22 cellular contexts compared by ENCODE assay signal in the genomic region with DNA sequence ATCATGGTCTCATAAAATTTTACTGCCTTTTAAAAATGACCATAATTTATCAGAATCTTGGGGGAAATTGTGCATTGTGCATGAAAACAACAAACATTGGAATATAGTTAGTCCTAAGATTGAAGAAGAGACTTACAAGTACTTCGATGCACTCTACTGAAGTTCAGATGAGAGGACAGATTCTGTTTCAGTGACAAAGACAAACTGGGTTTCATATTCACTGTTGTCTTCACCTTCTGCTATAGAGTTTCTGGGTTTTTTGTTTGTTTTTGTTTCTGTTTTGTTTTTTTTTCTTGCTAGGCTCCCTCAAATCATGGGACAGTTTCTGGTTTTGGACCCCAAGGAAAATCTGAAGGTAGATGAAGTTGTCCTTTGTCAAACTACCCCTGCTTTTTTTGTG.
A peak's percentile ranks its signal among the peaks of the same experiment; 100 is the strongest.
DNase-seq lines count a peak whose midpoint lies in the region; ATAC-seq and TF ChIP-seq lines count a peak whose summit lies in the region.
"Had no signal": no experiment of that assay in that cellular context is flagged by ENCODE, and none has a peak within 500 bp of the region (broad histone marks: within the 10 kb centered on the region; RNA-seq: fewer than 3 reads in every experiment).

No MANE protein-coding gene starts in this region.

- H3K27me3 ChIP-seq in neural progenitor cell: no peaks in the 10 kb centered on the region
- no peaks in the 10 kb centered on the region for H3K27me3 ChIP-seq in heart right ventricle
- no peaks in the 10 kb centered on the region for H3K27me3 ChIP-seq in naive thymus-derived CD4-positive, alpha-beta T cell (ENCODE audit: control insufficient read depth in 2 of 2, insufficient read depth in 2 of 2, low read length in 2 of 2)

- H3K9ac ChIP-seq in neural progenitor cell: no peak overlapping the region

- H2AFZ ChIP-seq in neural progenitor cell (replicated peaks): no peak overlapping the region

- CTCF ChIA-PET in naive thymus-derived CD4-positive, alpha-beta T cell (lab: Charles Lee): no interaction called here

- no peak for TF ChIP-seq CTCF in neural progenitor cell (IDR thresholded peaks at IDR 0.05)
- TF ChIP-seq CTCF in heart right ventricle (IDR thresholded peaks at IDR 0.05): no peak

- ATAC-seq in GM19025 (IDR thresholded peaks at IDR 0.05; ENCODE audit: low read depth, unreplicated experiment): peak; percentile 59
- ATAC-seq in GM21786 (IDR thresholded peaks at IDR 0.05; ENCODE audit: unreplicated experiment): peak; percentile 46
- peak; percentile 63 for ATAC-seq in HG03354 (IDR thresholded peaks at IDR 0.05; ENCODE audit: poor library complexity, severe bottlenecking, unreplicated experiment)
- no peak for ATAC-seq in heart right ventricle
- ATAC-seq in HG02678 (IDR thresholded peaks at IDR 0.05; ENCODE audit: unreplicated experiment): no peak
- no peak for ATAC-seq in GM21723 (IDR thresholded peaks at IDR 0.05; ENCODE audit: unreplicated experiment)
- ATAC-seq in naive thymus-derived CD4-positive, alpha-beta T cell: no peak
- ATAC-seq: K562, PC-3, T-helper 17 cell had no signal

- POLR2A ChIA-PET in naive thymus-derived CD4-positive, alpha-beta T cell (lab: Charles Lee): no interaction called here

- H3K27me3 Mint-ChIP-seq in neural progenitor cell (ENCODE audit: insufficient read depth, low read depth): no peaks in the 10 kb centered on the region
- H3K27me3 Mint-ChIP-seq in naive thymus-derived CD4-positive, alpha-beta T cell: no peaks in the 10 kb centered on the region
- H3K27me3 Mint-ChIP-seq: T-helper 17 cell had no signal

- H3K4me1 Mint-ChIP-seq in neural progenitor cell: no peaks in the 10 kb centered on the region
- H3K4me1 Mint-ChIP-seq in naive thymus-derived CD4-positive, alpha-beta T cell: no peaks in the 10 kb centered on the region
- H3K4me1 Mint-ChIP-seq: T-helper 17 cell had no signal

- no peaks in the 10 kb centered on the region for H3F3A ChIP-seq in neural progenitor cell (ENCODE audit: low read depth)

- no peaks in the 10 kb centered on the region for H3K9me3 Mint-ChIP-seq in neural progenitor cell
- peaks cover 0 to 12% (median 3%) of the 10 kb centered on the region in 11 donors for H3K9me3 Mint-ChIP-seq in naive thymus-derived CD4-positive, alpha-beta T cell

- H3K27ac ChIP-seq in neural progenitor cell (no peak overlapping the region), heart right ventricle (no peak overlapping the region)
- H3K27ac ChIP-seq in naive thymus-derived CD4-positive, alpha-beta T cell (ENCODE audit: low read depth, low read length): no peak overlapping the region
- H3K27ac ChIP-seq: HL-60, RWPE1 had no signal

- 77 to 90% methylated on average over 1 of the region's 1 CpG for WGBS in heart right ventricle, 2 donors

- no peaks in the 10 kb centered on the region for H3K36me3 Mint-ChIP-seq in neural progenitor cell
- H3K36me3 Mint-ChIP-seq in naive thymus-derived CD4-positive, alpha-beta T cell: no peaks in the 10 kb centered on the region

- no peaks in the 10 kb centered on the region for H4K20me1 ChIP-seq in neural progenitor cell (ENCODE audit: low read depth)

- no peak overlapping the region for H3K4me3 ChIP-seq in neural progenitor cell
- H3K4me3 ChIP-seq in heart right ventricle: no peak overlapping the region
- H3K4me3 ChIP-seq in naive thymus-derived CD4-positive, alpha-beta T cell (ENCODE audit: low read length): no peak overlapping the region
- H3K4me3 ChIP-seq: K562 had no signal

- peak overlapping the region; percentile 25 for H3K27ac Mint-ChIP-seq in neural progenitor cell
- no peak overlapping the region for H3K27ac Mint-ChIP-seq in naive thymus-derived CD4-positive, alpha-beta T cell
- H3K27ac Mint-ChIP-seq: T-helper 17 cell had no signal

- H3K9me3 ChIP-seq in neural progenitor cell (ENCODE audit: low read depth) (no peaks in the 10 kb centered on the region), heart right ventricle (no peaks in the 10 kb centered on the region)
- H3K9me3 ChIP-seq in naive thymus-derived CD4-positive, alpha-beta T cell (ENCODE audit: control insufficient read depth in 2 of 3, low read length in 3 of 3): no peaks in the 10 kb centered on the region

- H3K4me3 Mint-ChIP-seq in neural progenitor cell: no peak overlapping the region
- no peak overlapping the region for H3K4me3 Mint-ChIP-seq in naive thymus-derived CD4-positive, alpha-beta T cell
- H3K4me3 Mint-ChIP-seq: T-helper 17 cell had no signal

- H3K36me3 ChIP-seq in neural progenitor cell (no peaks in the 10 kb centered on the region), heart right ventricle (no peaks in the 10 kb centered on the region)
- no peaks in the 10 kb centered on the region for H3K36me3 ChIP-seq in naive thymus-derived CD4-positive, alpha-beta T cell (ENCODE audit: control insufficient read depth in 2 of 3, insufficient read depth in 3 of 3, low read length in 3 of 3)

- H3K4me1 ChIP-seq in neural progenitor cell: no peaks in the 10 kb centered on the region
- H3K4me1 ChIP-seq in heart right ventricle: no peaks in the 10 kb centered on the region
- H3K4me1 ChIP-seq in naive thymus-derived CD4-positive, alpha-beta T cell (ENCODE audit: control insufficient read depth in 2 of 2, insufficient read depth in 2 of 2, low read length in 2 of 2): no peaks in the 10 kb centered on the region

- H3K79me2 ChIP-seq in neural progenitor cell (ENCODE audit: low read depth): no peaks in the 10 kb centered on the region

- intact Hi-C loops in heart right ventricle (cut with DNase I): no loop called here
- intact Hi-C loops in naive thymus-derived CD4-positive, alpha-beta T cell (cut with micrococcal nuclease): no loop called here

- no peak overlapping the region for H3K4me2 ChIP-seq in neural progenitor cell

- no peak for DNase-seq in neural progenitor cell (ENCODE audit: low spot score)
- no peak for DNase-seq in heart right ventricle
- DNase-seq in naive thymus-derived CD4-positive, alpha-beta T cell: no peak
- DNase-seq: COR-L47, GF-D8, HCEC 1CT, MV-4-11, NCI-H1417 treated with DMSO at 0.1 percent for 48 hours, NCI-H2029, NCI-H2171, NCI-H446, NCI-H748 treated with DMSO at 0.1 percent for 48 hours, PC-3, T-helper 17 cell had no signal

Comparison
In these comparisons a context has a peak if more than half of its experiments do, and no peak if none do; other contexts are left out.
1. ATAC-seq: peak in GM19025 (single experiment), GM21786 (single experiment) and HG03354 (single experiment); none in heart right ventricle (0 of 8), HG02678 (single experiment), GM21723 (single experiment) and naive thymus-derived CD4-positive, alpha-beta T cell (single experiment).